ENCODE assay signal across 1 cellular context in genomic region chr7:30662431-30662939, GRCh38.
TF ChIP-seq lines count a peak whose summit lies in the region.

No MANE protein-coding gene starts in this region.

TF ChIP-seq in GM23338, 12 proteins besides CTCF, POLR2A, EP300 and RAD21 (continued from another document):
- TF ChIP-seq, protein P1, sequence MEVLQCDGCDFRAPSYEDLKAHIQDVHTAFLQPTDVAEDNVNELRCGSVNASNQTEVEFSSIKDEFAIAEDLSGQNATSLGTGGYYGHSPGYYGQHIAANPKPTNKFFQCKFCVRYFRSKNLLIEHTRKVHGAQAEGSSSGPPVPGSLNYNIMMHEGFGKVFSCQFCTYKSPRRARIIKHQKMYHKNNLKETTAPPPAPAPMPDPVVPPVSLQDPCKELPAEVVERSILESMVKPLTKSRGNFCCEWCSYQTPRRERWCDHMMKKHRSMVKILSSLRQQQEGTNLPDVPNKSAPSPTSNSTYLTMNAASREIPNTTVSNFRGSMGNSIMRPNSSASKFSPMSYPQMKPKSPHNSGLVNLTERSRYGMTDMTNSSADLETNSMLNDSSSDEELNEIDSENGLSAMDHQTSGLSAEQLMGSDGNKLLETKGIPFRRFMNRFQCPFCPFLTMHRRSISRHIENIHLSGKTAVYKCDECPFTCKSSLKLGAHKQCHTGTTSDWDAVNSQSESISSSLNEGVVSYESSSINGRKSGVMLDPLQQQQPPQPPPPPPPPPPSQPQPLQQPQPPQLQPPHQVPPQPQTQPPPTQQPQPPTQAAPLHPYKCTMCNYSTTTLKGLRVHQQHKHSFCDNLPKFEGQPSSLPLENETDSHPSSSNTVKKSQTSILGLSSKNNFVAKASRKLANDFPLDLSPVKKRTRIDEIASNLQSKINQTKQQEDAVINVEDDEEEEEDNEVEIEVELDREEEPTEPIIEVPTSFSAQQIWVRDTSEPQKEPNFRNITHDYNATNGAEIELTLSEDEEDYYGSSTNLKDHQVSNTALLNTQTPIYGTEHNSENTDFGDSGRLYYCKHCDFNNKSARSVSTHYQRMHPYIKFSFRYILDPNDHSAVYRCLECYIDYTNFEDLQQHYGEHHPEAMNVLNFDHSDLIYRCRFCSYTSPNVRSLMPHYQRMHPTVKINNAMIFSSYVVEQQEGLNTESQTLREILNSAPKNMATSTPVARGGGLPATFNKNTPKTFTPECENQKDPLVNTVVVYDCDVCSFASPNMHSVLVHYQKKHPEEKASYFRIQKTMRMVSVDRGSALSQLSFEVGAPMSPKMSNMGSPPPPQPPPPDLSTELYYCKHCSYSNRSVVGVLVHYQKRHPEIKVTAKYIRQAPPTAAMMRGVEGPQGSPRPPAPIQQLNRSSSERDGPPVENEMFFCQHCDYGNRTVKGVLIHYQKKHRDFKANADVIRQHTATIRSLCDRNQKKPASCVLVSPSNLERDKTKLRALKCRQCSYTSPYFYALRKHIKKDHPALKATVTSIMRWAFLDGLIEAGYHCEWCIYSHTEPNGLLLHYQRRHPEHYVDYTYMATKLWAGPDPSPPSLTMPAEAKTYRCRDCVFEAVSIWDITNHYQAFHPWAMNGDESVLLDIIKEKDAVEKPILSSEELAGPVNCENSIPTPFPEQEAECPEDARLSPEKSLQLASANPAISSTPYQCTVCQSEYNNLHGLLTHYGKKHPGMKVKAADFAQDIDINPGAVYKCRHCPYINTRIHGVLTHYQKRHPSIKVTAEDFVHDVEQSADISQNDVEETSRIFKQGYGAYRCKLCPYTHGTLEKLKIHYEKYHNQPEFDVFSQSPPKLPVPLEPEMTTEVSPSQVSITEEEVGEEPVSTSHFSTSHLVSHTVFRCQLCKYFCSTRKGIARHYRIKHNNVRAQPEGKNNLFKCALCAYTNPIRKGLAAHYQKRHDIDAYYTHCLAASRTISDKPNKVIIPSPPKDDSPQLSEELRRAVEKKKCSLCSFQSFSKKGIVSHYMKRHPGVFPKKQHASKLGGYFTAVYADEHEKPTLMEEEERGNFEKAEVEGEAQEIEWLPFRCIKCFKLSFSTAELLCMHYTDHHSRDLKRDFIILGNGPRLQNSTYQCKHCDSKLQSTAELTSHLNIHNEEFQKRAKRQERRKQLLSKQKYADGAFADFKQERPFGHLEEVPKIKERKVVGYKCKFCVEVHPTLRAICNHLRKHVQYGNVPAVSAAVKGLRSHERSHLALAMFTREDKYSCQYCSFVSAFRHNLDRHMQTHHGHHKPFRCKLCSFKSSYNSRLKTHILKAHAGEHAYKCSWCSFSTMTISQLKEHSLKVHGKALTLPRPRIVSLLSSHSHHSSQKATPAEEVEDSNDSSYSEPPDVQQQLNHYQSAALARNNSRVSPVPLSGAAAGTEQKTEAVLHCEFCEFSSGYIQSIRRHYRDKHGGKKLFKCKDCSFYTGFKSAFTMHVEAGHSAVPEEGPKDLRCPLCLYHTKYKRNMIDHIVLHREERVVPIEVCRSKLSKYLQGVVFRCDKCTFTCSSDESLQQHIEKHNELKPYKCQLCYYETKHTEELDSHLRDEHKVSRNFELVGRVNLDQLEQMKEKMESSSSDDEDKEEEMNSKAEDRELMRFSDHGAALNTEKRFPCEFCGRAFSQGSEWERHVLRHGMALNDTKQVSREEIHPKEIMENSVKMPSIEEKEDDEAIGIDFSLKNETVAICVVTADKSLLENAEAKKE (CRISPR knock-in tag; IDR thresholded peaks at IDR 0.05) = no peak
- TF ChIP-seq EZH2 (IDR thresholded peaks at IDR 0.05; ENCODE audit: low read depth, unreplicated experiment) = no peak
